17 cellular contexts compared by ENCODE assay signal in genomic region chr4:140802591-140802990, GRCh38. TPM values are rescaled to one million over a fixed set of nuclear protein-coding genes. Genes with fewer than 3 reads are reported as not detected.
DNase-seq lines count a peak whose midpoint lies in the region; ATAC-seq and TF ChIP-seq lines count a peak whose summit lies in the region.
"Had no signal": no experiment of that assay in that cellular context is flagged by ENCODE, and none has a peak within 500 bp of the region (broad histone marks: within the 10 kb centered on the region; RNA-seq: fewer than 3 reads in every experiment).

No MANE protein-coding gene starts in this region.

- H3K9me3 ChIP-seq in BLaER1 treated with 17β-estradiol and CSF1 and Interleukin-3, amounts not matched to agents 10 nM and 100 nM (replicated peaks in 1 of 11), result peaks cover 0 to 6% (median 0%) of the 10 kb centered on the region in 11 experiments; a peak in 3 of 22 replicates
- H3K9me3 ChIP-seq in DOHH2 (ENCODE audit: control insufficient read depth, insufficient read depth, low read length), result peaks cover 2% of the 10 kb centered on the region; the same call in 1 of the 2 replicates
- no peaks in the 10 kb centered on the region for H3K9me3 ChIP-seq in WERI-Rb-1 (ENCODE audit: severe bottlenecking)

- no peaks in the 10 kb centered on the region for H4K20me1 ChIP-seq in BLaER1 treated with 17β-estradiol and CSF1 and Interleukin-3, amounts not matched to agents 10 nM and 100 nM
- no peaks in the 10 kb centered on the region for H4K20me1 ChIP-seq in DOHH2 (ENCODE audit: control insufficient read depth, insufficient read depth, low read depth, low read length)

- no peaks in the 10 kb centered on the region for H3K27me3 ChIP-seq in BLaER1 treated with 17β-estradiol and CSF1 and Interleukin-3, amounts not matched to agents 10 nM and 100 nM
- no peaks in the 10 kb centered on the region for H3K27me3 ChIP-seq in DOHH2 (ENCODE audit: control insufficient read depth, low read length)
- no peaks in the 10 kb centered on the region for H3K27me3 ChIP-seq in WERI-Rb-1 (ENCODE audit: insufficient read depth, low read depth, severe bottlenecking)

- H3K9ac ChIP-seq in BLaER1 treated with 17β-estradiol and CSF1 and Interleukin-3, amounts not matched to agents 10 nM and 100 nM, result no peak overlapping the region

- H3K9me3 Mint-ChIP-seq in naive B cell, result peaks cover 0 to 10% (median 2%) of the 10 kb centered on the region in 7 donors
- no peaks in the 10 kb centered on the region for H3K9me3 Mint-ChIP-seq in progenitor cell of endocrine pancreas (ENCODE audit: low read depth)
- H3K9me3 Mint-ChIP-seq: CD4-positive, alpha-beta T cell; H9 had no signal

- H3K4me3 Mint-ChIP-seq in naive B cell (peak overlapping the region in 5 of 8 donors; percentile 10 to 78 (median 50)), progenitor cell of endocrine pancreas (ENCODE audit: low read depth) (no peak overlapping the region)
- H3K4me3 Mint-ChIP-seq: CD4-positive, alpha-beta T cell; H9 had no signal

- H3K9me2 ChIP-seq in DOHH2 (replicated peaks; ENCODE audit: control insufficient read depth, low read length), result no peaks in the 10 kb centered on the region

- no peak overlapping the region for H3K4me3 ChIP-seq in BLaER1 treated with 17β-estradiol and CSF1 and Interleukin-3, amounts not matched to agents 10 nM and 100 nM
- H3K4me3 ChIP-seq in DOHH2 (ENCODE audit: low read length) (no peak overlapping the region), WERI-Rb-1 (ENCODE audit: low read depth, low read length) (no peak overlapping the region)

- peaks cover 54 to 99% (median 97%) of the 10 kb centered on the region in 10 experiments for H3K4me1 ChIP-seq in BLaER1 treated with 17β-estradiol and CSF1 and Interleukin-3, amounts not matched to agents 10 nM and 100 nM
- peaks cover 87% of the 10 kb centered on the region for H3K4me1 ChIP-seq in DOHH2 (ENCODE audit: control insufficient read depth, low read length)

- DNase-seq in WERI-Rb-1, result peak; percentile 70
- no peak for DNase-seq in naive B cell
- DNase-seq in NCI-H226, result no peak
- no peak for DNase-seq in NCI-H2171 treated with DMSO at 0.1 percent for 48 hours (lab: John Stamatoyannopoulos, UW)
- no peak for DNase-seq in progenitor cell of endocrine pancreas (ENCODE audit: low spot score, unreplicated experiment)
- DNase-seq: CD4-positive, alpha-beta T cell; DMS 273 treated with DMSO at 0.1 percent for 48 hours; DMS53; DND-41; H9; IMR-90; Karpas-422; KBM-7 had no signal

- H3K4me2 ChIP-seq in BLaER1 treated with 17β-estradiol and CSF1 and Interleukin-3, amounts not matched to agents 10 nM and 100 nM, result peak overlapping the region; percentile 7 to 81 (median 67); a peak in 19 of 22 replicates
- H3K4me2 ChIP-seq in DOHH2 (ENCODE audit: low read length), result peak overlapping the region; percentile 6; the same call in 1 of the 2 replicates

- H3K27me3 Mint-ChIP-seq in naive B cell (no peaks in the 10 kb centered on the region), progenitor cell of endocrine pancreas (no peaks in the 10 kb centered on the region)

- TF ChIP-seq CTCF in DOHH2 (IDR thresholded peaks at IDR 0.05; ENCODE audit: low read depth, low read length, poor library complexity, severe bottlenecking), result no peak
- TF ChIP-seq CTCF in WERI-Rb-1 (IDR thresholded peaks at IDR 0.05; ENCODE audit: low read depth, low read length), result no peak
- no peak for TF ChIP-seq CTCF in progenitor cell of endocrine pancreas (IDR thresholded peaks at IDR 0.05; ENCODE audit: unreplicated experiment)

- peak overlapping the region in 3 of 11 experiments; percentile 6 to 24 (median 8); a peak in 3 of 22 replicates for H3K27ac ChIP-seq in BLaER1 treated with 17β-estradiol and CSF1 and Interleukin-3, amounts not matched to agents 10 nM and 100 nM
- H3K27ac ChIP-seq in DOHH2 (ENCODE audit: low read depth, low read length) (0 out of 2 replicates have a peak overlapping the region, but pooled peaks have one; percentile 58), WERI-Rb-1 (no peak overlapping the region)
- H3K27ac ChIP-seq: C4-2B had no signal

- H3K4me1 Mint-ChIP-seq in naive B cell (peaks cover 55 to 95% (median 74%) of the 10 kb centered on the region in 3 donors), progenitor cell of endocrine pancreas (ENCODE audit: low read depth) (peaks cover 6% of the 10 kb centered on the region)

- peak overlapping the region in 5 of 6 donors; percentile 29 to 89 (median 77) for H3K27ac Mint-ChIP-seq in naive B cell
- no peak overlapping the region for H3K27ac Mint-ChIP-seq in progenitor cell of endocrine pancreas
- H3K27ac Mint-ChIP-seq: CD4-positive, alpha-beta T cell; H9 had no signal

- no peak for ATAC-seq in naive B cell (ENCODE audit: low read depth in 2 of 2)
- no peak for ATAC-seq in GM19035 (IDR thresholded peaks at IDR 0.05; ENCODE audit: unreplicated experiment)

- peaks cover 0 to 13% of the 10 kb centered on the region in 2 donors for H3K36me3 Mint-ChIP-seq in naive B cell
- H3K36me3 Mint-ChIP-seq in progenitor cell of endocrine pancreas (ENCODE audit: insufficient read depth), result no peaks in the 10 kb centered on the region

- no peaks in the 10 kb centered on the region for H3K36me3 ChIP-seq in BLaER1 treated with 17β-estradiol and CSF1 and Interleukin-3, amounts not matched to agents 10 nM and 100 nM
- H3K36me3 ChIP-seq in DOHH2 (ENCODE audit: control insufficient read depth, low read length) (0 out of 2 replicates have a peak, but pooled peaks cover 3% of the 10 kb centered on the region), WERI-Rb-1 (no peaks in the 10 kb centered on the region)

- peaks cover 18% of the 10 kb centered on the region for H3F3A ChIP-seq in DOHH2 (ENCODE audit: control insufficient read depth, insufficient read depth)

- H3K79me2 ChIP-seq in DOHH2 (ENCODE audit: control insufficient read depth, low read length), result no peaks in the 10 kb centered on the region

RNA-seq across cellular contexts. Expression of gene TBC1D9, which starts 46.4 kb away (rescaled TPM):
- polyA plus RNA-seq in naive B cell (ENCODE audit: low read depth in 6 of 6), result 10 to 100 TPM in 5 of 6 donors, 1 to 10 TPM in 1; 4.4 to 38.9 (median 21.2) TPM
- 36.4 and 37.4 TPM in 2 replicates for total RNA-seq in progenitor cell of endocrine pancreas
